ENCODE assay signal across 1 cellular context in the genomic region with DNA sequence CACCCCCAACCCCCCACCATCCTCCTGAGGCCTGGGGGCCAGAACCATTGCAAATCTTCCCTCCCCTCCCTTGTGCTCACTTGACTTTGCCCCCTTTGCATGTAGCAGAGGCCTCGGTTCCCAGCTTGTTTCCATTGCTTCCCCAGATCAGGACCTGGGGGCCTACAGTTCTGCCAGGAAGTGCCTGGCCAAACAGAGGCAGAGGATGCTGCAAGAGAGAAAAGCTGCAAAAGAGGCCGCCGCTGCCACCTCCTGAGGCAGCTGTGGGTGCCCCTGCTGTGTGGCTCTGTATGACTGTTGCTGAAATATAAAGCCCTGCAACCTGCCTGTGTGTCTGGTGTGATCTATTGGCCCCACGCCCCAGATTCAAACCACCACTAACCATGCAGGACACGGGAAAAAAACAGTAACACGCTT.
TF ChIP-seq lines count a peak whose summit lies in the region.

No MANE protein-coding gene starts in this region.

TF ChIP-seq in HepG2, 621 proteins besides CTCF, POLR2A, EP300 and RAD21 (continues in another document):
- TF ChIP-seq FIP1L1 (IDR thresholded peaks at IDR 0.05; ENCODE audit: borderline replicate concordance, insufficient read depth, low read depth, low read length) (0 out of 2 replicates have a peak, but pooled peaks have one; percentile 40), NFIC (IDR thresholded peaks at IDR 0.05; ENCODE audit: low read length) (no peak), ZNF101 (CRISPR knock-in tag; IDR thresholded peaks at IDR 0.05; ENCODE audit: borderline replicate concordance, low read depth) (no peak), KAT2B (IDR thresholded peaks at IDR 0.05; ENCODE audit: borderline replicate concordance, low read depth, low read length) (no peak), ZNF879 (CRISPR knock-in tag; IDR thresholded peaks at IDR 0.05) (no peak), ZNF296 (CRISPR knock-in tag; conservative IDR thresholded peaks at IDR 0.05) (no peak), PRPF4 (IDR thresholded peaks at IDR 0.05; ENCODE audit: low read depth, low read length, poor library complexity, severe bottlenecking) (no peak), IRF2 (CRISPR knock-in tag; IDR thresholded peaks at IDR 0.05) (no peak), SPEN (CRISPR knock-in tag; IDR thresholded peaks at IDR 0.05; ENCODE audit: low read depth) (no peak), CCAR2 (optimal IDR thresholded peaks at IDR 0.05; ENCODE audit: low read depth, low read length) (no peak), FOXO1 (CRISPR knock-in tag; IDR thresholded peaks at IDR 0.05) (no peak), TBX2 (CRISPR knock-in tag; IDR thresholded peaks at IDR 0.05; ENCODE audit: borderline replicate concordance) (no peak), WIZ (CRISPR knock-in tag; IDR thresholded peaks at IDR 0.05) (no peak), ELF1 (CRISPR knock-in tag; IDR thresholded peaks at IDR 0.05) (no peak), PAF1 (CRISPR knock-in tag; IDR thresholded peaks at IDR 0.05) (no peak), ZNF225 (CRISPR knock-in tag; IDR thresholded peaks at IDR 0.05) (no peak), SOX13 (IDR thresholded peaks at IDR 0.05) (peak; percentile 24; the same call in 1 of the 2 replicates), SOX13 (CRISPR knock-in tag; conservative IDR thresholded peaks at IDR 0.05 in 1 of 2, IDR thresholded peaks at IDR 0.05 in 1 of 2) (no peak), ZNF468 (CRISPR knock-in tag; IDR thresholded peaks at IDR 0.05) (no peak), ZNF44 (CRISPR knock-in tag; IDR thresholded peaks at IDR 0.05) (no peak), SMARCE1 (IDR thresholded peaks at IDR 0.05; ENCODE audit: borderline replicate concordance) (no peak), SNRNP70 (IDR thresholded peaks at IDR 0.05; ENCODE audit: low read depth, low read length) (no peak), RBFOX2 (IDR thresholded peaks at IDR 0.05; ENCODE audit: low read depth, low read length) (0 out of 2 replicates have a peak, but pooled peaks have one; percentile 16), ZNF230 (CRISPR knock-in tag; IDR thresholded peaks at IDR 0.05) (no peak), ZNF615 (CRISPR knock-in tag; IDR thresholded peaks at IDR 0.05; ENCODE audit: borderline replicate concordance) (no peak), ZNF737 (CRISPR knock-in tag; IDR thresholded peaks at IDR 0.05; ENCODE audit: borderline replicate concordance) (no peak)
- TF ChIP-seq, protein P1, sequence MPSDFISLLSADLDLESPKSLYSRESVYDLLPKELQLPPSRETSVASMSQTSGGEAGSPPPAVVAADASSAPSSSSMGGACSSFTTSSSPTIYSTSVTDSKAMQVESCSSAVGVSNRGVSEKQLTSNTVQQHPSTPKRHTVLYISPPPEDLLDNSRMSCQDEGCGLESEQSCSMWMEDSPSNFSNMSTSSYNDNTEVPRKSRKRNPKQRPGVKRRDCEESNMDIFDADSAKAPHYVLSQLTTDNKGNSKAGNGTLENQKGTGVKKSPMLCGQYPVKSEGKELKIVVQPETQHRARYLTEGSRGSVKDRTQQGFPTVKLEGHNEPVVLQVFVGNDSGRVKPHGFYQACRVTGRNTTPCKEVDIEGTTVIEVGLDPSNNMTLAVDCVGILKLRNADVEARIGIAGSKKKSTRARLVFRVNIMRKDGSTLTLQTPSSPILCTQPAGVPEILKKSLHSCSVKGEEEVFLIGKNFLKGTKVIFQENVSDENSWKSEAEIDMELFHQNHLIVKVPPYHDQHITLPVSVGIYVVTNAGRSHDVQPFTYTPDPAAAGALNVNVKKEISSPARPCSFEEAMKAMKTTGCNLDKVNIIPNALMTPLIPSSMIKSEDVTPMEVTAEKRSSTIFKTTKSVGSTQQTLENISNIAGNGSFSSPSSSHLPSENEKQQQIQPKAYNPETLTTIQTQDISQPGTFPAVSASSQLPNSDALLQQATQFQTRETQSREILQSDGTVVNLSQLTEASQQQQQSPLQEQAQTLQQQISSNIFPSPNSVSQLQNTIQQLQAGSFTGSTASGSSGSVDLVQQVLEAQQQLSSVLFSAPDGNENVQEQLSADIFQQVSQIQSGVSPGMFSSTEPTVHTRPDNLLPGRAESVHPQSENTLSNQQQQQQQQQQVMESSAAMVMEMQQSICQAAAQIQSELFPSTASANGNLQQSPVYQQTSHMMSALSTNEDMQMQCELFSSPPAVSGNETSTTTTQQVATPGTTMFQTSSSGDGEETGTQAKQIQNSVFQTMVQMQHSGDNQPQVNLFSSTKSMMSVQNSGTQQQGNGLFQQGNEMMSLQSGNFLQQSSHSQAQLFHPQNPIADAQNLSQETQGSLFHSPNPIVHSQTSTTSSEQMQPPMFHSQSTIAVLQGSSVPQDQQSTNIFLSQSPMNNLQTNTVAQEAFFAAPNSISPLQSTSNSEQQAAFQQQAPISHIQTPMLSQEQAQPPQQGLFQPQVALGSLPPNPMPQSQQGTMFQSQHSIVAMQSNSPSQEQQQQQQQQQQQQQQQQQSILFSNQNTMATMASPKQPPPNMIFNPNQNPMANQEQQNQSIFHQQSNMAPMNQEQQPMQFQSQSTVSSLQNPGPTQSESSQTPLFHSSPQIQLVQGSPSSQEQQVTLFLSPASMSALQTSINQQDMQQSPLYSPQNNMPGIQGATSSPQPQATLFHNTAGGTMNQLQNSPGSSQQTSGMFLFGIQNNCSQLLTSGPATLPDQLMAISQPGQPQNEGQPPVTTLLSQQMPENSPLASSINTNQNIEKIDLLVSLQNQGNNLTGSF (CRISPR knock-in tag; IDR thresholded peaks at IDR 0.05), result 0 out of 2 replicates have a peak, but pooled peaks have one; percentile 28
- TF ChIP-seq, protein P2, sequence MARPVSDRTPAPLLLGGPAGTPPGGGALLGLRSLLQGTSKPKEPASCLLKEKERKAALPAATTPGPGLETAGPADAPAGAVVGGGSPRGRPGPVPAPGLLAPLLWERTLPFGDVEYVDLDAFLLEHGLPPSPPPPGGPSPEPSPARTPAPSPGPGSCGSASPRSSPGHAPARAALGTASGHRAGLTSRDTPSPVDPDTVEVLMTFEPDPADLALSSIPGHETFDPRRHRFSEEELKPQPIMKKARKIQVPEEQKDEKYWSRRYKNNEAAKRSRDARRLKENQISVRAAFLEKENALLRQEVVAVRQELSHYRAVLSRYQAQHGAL (CRISPR knock-in tag; IDR thresholded peaks at IDR 0.05; ENCODE audit: not compliant biosample characterization), result no peak
- TF ChIP-seq, protein P3, sequence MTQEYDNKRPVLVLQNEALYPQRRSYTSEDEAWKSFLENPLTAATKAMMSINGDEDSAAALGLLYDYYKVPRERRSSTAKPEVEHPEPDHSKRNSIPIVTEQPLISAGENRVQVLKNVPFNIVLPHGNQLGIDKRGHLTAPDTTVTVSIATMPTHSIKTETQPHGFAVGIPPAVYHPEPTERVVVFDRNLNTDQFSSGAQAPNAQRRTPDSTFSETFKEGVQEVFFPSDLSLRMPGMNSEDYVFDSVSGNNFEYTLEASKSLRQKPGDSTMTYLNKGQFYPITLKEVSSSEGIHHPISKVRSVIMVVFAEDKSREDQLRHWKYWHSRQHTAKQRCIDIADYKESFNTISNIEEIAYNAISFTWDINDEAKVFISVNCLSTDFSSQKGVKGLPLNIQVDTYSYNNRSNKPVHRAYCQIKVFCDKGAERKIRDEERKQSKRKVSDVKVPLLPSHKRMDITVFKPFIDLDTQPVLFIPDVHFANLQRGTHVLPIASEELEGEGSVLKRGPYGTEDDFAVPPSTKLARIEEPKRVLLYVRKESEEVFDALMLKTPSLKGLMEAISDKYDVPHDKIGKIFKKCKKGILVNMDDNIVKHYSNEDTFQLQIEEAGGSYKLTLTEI (CRISPR knock-in tag; conservative IDR thresholded peaks at IDR 0.05), result no peak
- TF ChIP-seq, protein P4, sequence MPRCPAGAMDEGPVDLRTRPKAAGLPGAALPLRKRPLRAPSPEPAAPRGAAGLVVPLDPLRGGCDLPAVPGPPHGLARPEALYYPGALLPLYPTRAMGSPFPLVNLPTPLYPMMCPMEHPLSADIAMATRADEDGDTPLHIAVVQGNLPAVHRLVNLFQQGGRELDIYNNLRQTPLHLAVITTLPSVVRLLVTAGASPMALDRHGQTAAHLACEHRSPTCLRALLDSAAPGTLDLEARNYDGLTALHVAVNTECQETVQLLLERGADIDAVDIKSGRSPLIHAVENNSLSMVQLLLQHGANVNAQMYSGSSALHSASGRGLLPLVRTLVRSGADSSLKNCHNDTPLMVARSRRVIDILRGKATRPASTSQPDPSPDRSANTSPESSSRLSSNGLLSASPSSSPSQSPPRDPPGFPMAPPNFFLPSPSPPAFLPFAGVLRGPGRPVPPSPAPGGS (CRISPR knock-in tag; IDR thresholded peaks at IDR 0.05), result no peak
- TF ChIP-seq, protein P5, sequence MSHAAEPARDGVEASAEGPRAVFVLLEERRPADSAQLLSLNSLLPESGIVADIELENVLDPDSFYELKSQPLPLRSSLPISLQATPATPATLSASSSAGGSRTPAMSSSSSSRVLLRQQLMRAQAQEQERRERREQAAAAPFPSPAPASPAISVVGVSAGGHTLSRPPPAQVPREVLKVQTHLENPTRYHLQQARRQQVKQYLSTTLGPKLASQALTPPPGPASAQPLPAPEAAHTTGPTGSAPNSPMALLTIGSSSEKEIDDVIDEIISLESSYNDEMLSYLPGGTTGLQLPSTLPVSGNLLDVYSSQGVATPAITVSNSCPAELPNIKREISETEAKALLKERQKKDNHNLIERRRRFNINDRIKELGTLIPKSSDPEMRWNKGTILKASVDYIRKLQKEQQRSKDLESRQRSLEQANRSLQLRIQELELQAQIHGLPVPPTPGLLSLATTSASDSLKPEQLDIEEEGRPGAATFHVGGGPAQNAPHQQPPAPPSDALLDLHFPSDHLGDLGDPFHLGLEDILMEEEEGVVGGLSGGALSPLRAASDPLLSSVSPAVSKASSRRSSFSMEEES (CRISPR knock-in tag; IDR thresholded peaks at IDR 0.05), result no peak
- TF ChIP-seq, protein P6, sequence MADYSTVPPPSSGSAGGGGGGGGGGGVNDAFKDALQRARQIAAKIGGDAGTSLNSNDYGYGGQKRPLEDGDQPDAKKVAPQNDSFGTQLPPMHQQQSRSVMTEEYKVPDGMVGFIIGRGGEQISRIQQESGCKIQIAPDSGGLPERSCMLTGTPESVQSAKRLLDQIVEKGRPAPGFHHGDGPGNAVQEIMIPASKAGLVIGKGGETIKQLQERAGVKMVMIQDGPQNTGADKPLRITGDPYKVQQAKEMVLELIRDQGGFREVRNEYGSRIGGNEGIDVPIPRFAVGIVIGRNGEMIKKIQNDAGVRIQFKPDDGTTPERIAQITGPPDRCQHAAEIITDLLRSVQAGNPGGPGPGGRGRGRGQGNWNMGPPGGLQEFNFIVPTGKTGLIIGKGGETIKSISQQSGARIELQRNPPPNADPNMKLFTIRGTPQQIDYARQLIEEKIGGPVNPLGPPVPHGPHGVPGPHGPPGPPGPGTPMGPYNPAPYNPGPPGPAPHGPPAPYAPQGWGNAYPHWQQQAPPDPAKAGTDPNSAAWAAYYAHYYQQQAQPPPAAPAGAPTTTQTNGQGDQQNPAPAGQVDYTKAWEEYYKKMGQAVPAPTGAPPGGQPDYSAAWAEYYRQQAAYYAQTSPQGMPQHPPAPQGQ (CRISPR knock-in tag; IDR thresholded peaks at IDR 0.05; ENCODE audit: borderline replicate concordance), result no peak
- TF ChIP-seq, protein P7, sequence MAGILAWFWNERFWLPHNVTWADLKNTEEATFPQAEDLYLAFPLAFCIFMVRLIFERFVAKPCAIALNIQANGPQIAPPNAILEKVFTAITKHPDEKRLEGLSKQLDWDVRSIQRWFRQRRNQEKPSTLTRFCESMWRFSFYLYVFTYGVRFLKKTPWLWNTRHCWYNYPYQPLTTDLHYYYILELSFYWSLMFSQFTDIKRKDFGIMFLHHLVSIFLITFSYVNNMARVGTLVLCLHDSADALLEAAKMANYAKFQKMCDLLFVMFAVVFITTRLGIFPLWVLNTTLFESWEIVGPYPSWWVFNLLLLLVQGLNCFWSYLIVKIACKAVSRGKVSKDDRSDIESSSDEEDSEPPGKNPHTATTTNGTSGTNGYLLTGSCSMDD (CRISPR knock-in tag; IDR thresholded peaks at IDR 0.05), result no peak
- TF ChIP-seq, protein P8, sequence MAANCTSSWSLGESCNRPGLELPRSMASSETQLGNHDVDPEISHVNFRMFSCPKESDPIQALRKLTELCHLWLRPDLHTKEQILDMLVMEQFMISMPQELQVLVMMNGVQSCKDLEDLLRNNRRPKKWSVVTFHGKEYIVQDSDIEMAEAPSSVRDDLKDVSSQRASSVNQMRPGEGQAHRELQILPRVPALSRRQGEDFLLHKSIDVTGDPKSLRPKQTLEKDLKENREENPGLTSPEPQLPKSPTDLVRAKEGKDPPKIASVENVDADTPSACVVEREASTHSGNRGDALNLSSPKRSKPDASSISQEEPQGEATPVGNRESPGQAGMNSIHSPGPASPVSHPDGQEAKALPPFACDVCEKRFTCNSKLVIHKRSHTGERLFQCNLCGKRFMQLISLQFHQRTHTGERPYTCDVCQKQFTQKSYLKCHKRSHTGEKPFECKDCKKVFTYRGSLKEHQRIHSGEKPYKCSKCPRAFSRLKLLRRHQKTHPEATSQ (CRISPR knock-in tag; IDR thresholded peaks at IDR 0.05; ENCODE audit: borderline replicate concordance), result no peak
- TF ChIP-seq, protein P9, sequence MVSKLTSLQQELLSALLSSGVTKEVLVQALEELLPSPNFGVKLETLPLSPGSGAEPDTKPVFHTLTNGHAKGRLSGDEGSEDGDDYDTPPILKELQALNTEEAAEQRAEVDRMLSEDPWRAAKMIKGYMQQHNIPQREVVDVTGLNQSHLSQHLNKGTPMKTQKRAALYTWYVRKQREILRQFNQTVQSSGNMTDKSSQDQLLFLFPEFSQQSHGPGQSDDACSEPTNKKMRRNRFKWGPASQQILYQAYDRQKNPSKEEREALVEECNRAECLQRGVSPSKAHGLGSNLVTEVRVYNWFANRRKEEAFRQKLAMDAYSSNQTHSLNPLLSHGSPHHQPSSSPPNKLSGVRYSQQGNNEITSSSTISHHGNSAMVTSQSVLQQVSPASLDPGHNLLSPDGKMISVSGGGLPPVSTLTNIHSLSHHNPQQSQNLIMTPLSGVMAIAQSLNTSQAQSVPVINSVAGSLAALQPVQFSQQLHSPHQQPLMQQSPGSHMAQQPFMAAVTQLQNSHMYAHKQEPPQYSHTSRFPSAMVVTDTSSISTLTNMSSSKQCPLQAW (CRISPR knock-in tag; IDR thresholded peaks at IDR 0.05), result no peak
- TF ChIP-seq, protein P10, sequence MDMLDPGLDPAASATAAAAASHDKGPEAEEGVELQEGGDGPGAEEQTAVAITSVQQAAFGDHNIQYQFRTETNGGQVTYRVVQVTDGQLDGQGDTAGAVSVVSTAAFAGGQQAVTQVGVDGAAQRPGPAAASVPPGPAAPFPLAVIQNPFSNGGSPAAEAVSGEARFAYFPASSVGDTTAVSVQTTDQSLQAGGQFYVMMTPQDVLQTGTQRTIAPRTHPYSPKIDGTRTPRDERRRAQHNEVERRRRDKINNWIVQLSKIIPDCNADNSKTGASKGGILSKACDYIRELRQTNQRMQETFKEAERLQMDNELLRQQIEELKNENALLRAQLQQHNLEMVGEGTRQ (IDR thresholded peaks at IDR 0.05; ENCODE audit: low read depth, low read length), result no peak
- TF ChIP-seq, protein P10 (CRISPR knock-in tag; IDR thresholded peaks at IDR 0.05; ENCODE audit: borderline replicate concordance), result no peak
